Comparison of ENCODE assay signal across 14 cellular contexts in genomic region chr10:62907470-62908212, GRCh38.
DNase-seq lines count a peak whose midpoint lies in the region; ATAC-seq and TF ChIP-seq lines count a peak whose summit lies in the region.
"Had no signal": no experiment of that assay in that cellular context is flagged by ENCODE, and none has a peak within 500 bp of the region (broad histone marks: within the 10 kb centered on the region; RNA-seq: fewer than 3 reads in every experiment).

No MANE protein-coding gene starts in this region.

- no peaks in the 10 kb centered on the region for H3K36me3 ChIP-seq in hepatocyte (replicated peaks; ENCODE audit: insufficient read depth, low read depth)

- no peaks in the 10 kb centered on the region for H4K20me1 ChIP-seq in hepatocyte (ENCODE audit: insufficient read depth, poor library complexity, severe bottlenecking)

- H3K27ac Mint-ChIP-seq in activated CD8-positive, alpha-beta memory T cell treated with anti-CD3 and anti-CD28 coated beads, Interleukin-2, amount 10 ng/mL, durations not matched to agents 7 days and 5 days, result no peak overlapping the region
- H3K27ac Mint-ChIP-seq: activated CD4-positive, alpha-beta T cell treated with anti-CD3 and anti-CD28 coated beads, Interleukin-2, amount 10 ng/mL, durations not matched to agents 7 days and 5 days; activated naive CD8-positive, alpha-beta T cell treated with anti-CD3 and anti-CD28 coated beads for 36 hours; naive thymus-derived CD8-positive, alpha-beta T cell had no signal

- WGBS in hepatocyte (ENCODE audit: low lambda C conversion rate, missing lambda C conversion rate), result 79% methylated on average over 8 of the region's 8 CpGs

- H3K9me2 ChIP-seq in hepatocyte (replicated peaks; ENCODE audit: insufficient read depth), result no peaks in the 10 kb centered on the region
- H3K9me2 ChIP-seq: SK-N-SH had no signal

- H3K27ac ChIP-seq in hepatocyte, result no peak overlapping the region

- H3K79me2 ChIP-seq in hepatocyte, result no peaks in the 10 kb centered on the region

- H3K4me3 Mint-ChIP-seq in activated CD8-positive, alpha-beta memory T cell treated with anti-CD3 and anti-CD28 coated beads, Interleukin-2, amount 10 ng/mL, durations not matched to agents 7 days and 5 days, result no peak overlapping the region
- H3K4me3 Mint-ChIP-seq: activated CD4-positive, alpha-beta T cell treated with anti-CD3 and anti-CD28 coated beads, Interleukin-2, amount 10 ng/mL, durations not matched to agents 7 days and 5 days; activated naive CD8-positive, alpha-beta T cell treated with anti-CD3 and anti-CD28 coated beads for 36 hours; naive thymus-derived CD8-positive, alpha-beta T cell had no signal

- no peaks in the 10 kb centered on the region for H3K4me1 Mint-ChIP-seq in activated CD8-positive, alpha-beta memory T cell treated with anti-CD3 and anti-CD28 coated beads, Interleukin-2, amount 10 ng/mL, durations not matched to agents 7 days and 5 days
- H3K4me1 Mint-ChIP-seq: activated CD4-positive, alpha-beta T cell treated with anti-CD3 and anti-CD28 coated beads, Interleukin-2, amount 10 ng/mL, durations not matched to agents 7 days and 5 days; activated naive CD8-positive, alpha-beta T cell treated with anti-CD3 and anti-CD28 coated beads for 36 hours had no signal

- no peaks in the 10 kb centered on the region for H3K9me3 ChIP-seq in hepatocyte (ENCODE audit: low read depth)
- H3K9me3 ChIP-seq: SK-N-SH had no signal

- no peak overlapping the region for H3K4me3 ChIP-seq in hepatocyte

- no peak overlapping the region for H3K4me2 ChIP-seq in hepatocyte
- H3K4me2 ChIP-seq: SK-N-SH had no signal

- CTCF ChIA-PET in activated CD8-positive, alpha-beta memory T cell treated with anti-CD3 and anti-CD28 coated beads, Interleukin-2, amount 10 ng/mL, durations not matched to agents 7 days and 5 days (lab: Charles Lee), result no interaction called here

- H2AFZ ChIP-seq in hepatocyte, result no peak overlapping the region

- TF ChIP-seq CTCF in hepatocyte (IDR thresholded peaks at IDR 0.05; ENCODE audit: poor library complexity), result no peak

- H3K4me1 ChIP-seq in hepatocyte (ENCODE audit: insufficient read depth), result no peaks in the 10 kb centered on the region

- no peaks in the 10 kb centered on the region for H3K27me3 ChIP-seq in hepatocyte

- H3K27me3 Mint-ChIP-seq in activated CD8-positive, alpha-beta memory T cell treated with anti-CD3 and anti-CD28 coated beads, Interleukin-2, amount 10 ng/mL, durations not matched to agents 7 days and 5 days, result peaks cover 4% of the 10 kb centered on the region

- peak; percentile 96 for DNase-seq in DMS53 (lab: John Stamatoyannopoulos, UW)
- peak; percentile 53 to 80 for DNase-seq in NCI-H526 (lab: John Stamatoyannopoulos, UW)
- DNase-seq in AG08395 (ENCODE audit: low spot score), result no peak
- DNase-seq in CD1c-positive myeloid dendritic cell (ENCODE audit: extremely low spot score), result no peak
- no peak for DNase-seq in hepatocyte (ENCODE audit: low spot score)
- DNase-seq in activated CD8-positive, alpha-beta memory T cell treated with anti-CD3 and anti-CD28 coated beads, Interleukin-2, amount 10 ng/mL, durations not matched to agents 7 days and 5 days, result no peak
- DNase-seq: activated CD4-positive, alpha-beta T cell treated with anti-CD3 and anti-CD28 coated beads, Interleukin-2, amount 10 ng/mL, durations not matched to agents 7 days and 5 days; activated naive CD8-positive, alpha-beta T cell treated with anti-CD3 and anti-CD28 coated beads for 36 hours; IMR-90; naive thymus-derived CD8-positive, alpha-beta T cell; NCI-H446; SK-N-SH had no signal

- peak; percentile 84 for ATAC-seq in GM19351 (IDR thresholded peaks at IDR 0.05; ENCODE audit: unreplicated experiment)
- peak; percentile 75 for ATAC-seq in HG02885 (IDR thresholded peaks at IDR 0.05; ENCODE audit: poor library complexity, unreplicated experiment)
- no peak for ATAC-seq in activated CD8-positive, alpha-beta memory T cell treated with anti-CD3 and anti-CD28 coated beads, Interleukin-2, amount 10 ng/mL, durations not matched to agents 7 days and 5 days
- ATAC-seq: naive thymus-derived CD8-positive, alpha-beta T cell had no signal

- H3K36me3 Mint-ChIP-seq in activated CD8-positive, alpha-beta memory T cell treated with anti-CD3 and anti-CD28 coated beads, Interleukin-2, amount 10 ng/mL, durations not matched to agents 7 days and 5 days, result peaks cover 2% of the 10 kb centered on the region
- H3K36me3 Mint-ChIP-seq: activated naive CD8-positive, alpha-beta T cell treated with anti-CD3 and anti-CD28 coated beads for 36 hours; naive thymus-derived CD8-positive, alpha-beta T cell had no signal

- H3K9me3 Mint-ChIP-seq in activated CD8-positive, alpha-beta memory T cell treated with anti-CD3 and anti-CD28 coated beads, Interleukin-2, amount 10 ng/mL, durations not matched to agents 7 days and 5 days (ENCODE audit: low read depth), result no peaks in the 10 kb centered on the region
- H3K9me3 Mint-ChIP-seq: activated naive CD8-positive, alpha-beta T cell treated with anti-CD3 and anti-CD28 coated beads for 36 hours; naive thymus-derived CD8-positive, alpha-beta T cell had no signal

Comparison
In these comparisons a context has a peak if more than half of its experiments do, and no peak if none do; other contexts are left out.
1. DNase-seq: peak in DMS53 (single experiment) and NCI-H526 (2 of 2); none in AG08395 (single experiment), CD1c-positive myeloid dendritic cell (single experiment), hepatocyte (single experiment) and activated CD8-positive, alpha-beta memory T cell treated with anti-CD3 and anti-CD28 coated beads, Interleukin-2, amount 10 ng/mL, durations not matched to agents 7 days and 5 days (single experiment).